ENCODE assay signal across 8 cellular contexts in genomic region chr19:52570005-52570861, GRCh38. TPM values are rescaled to one million over a fixed set of nuclear protein-coding genes. Genes with fewer than 3 reads are reported as not detected.
DNase-seq lines count a peak whose midpoint lies in the region; ATAC-seq, FAIRE-seq and TF ChIP-seq lines count a peak whose summit lies in the region.

TSS of gene ZNF701 (plus strand) at chr19:52570287. CDS start at chr19:52574148, 3,861 bp downstream.

- H3K4me1 ChIP-seq in ascending aorta = peaks cover 0 to 5% of the 10 kb centered on the region in 2 donors
- H3K4me1 ChIP-seq in right cardiac atrium (ENCODE audit: control insufficient read depth, insufficient read depth, low read length) = no peaks in the 10 kb centered on the region

- H3K27me3 Mint-ChIP-seq in T-helper 17 cell = no peaks in the 10 kb centered on the region

- DNase-seq in EH (ENCODE audit: low read depth) (peak; percentile 92), H54 (ENCODE audit: insufficient read length, low spot score) (peak; percentile 63), NCI-H1092 (lab: John Stamatoyannopoulos, UW) (peak; percentile 88), T-helper 17 cell (peak; percentile 86 to 95 (median 93)), ascending aorta (ENCODE audit: low spot score in 2 of 2) (peak; percentile 81 to 98), right cardiac atrium (peak; percentile 95 to 98 (median 98)), pulmonary artery endothelial cell (ENCODE audit: low read depth, low spot score) (peak; percentile 70), urothelium cell line (ENCODE audit: low spot score) (peak; percentile 45)

- TF ChIP-seq CTCF in ascending aorta (IDR thresholded peaks at IDR 0.05) = peak in 2 of 3 experiments; percentile 26 to 48

- ATAC-seq in T-helper 17 cell = peak; percentile 99
- ATAC-seq in right cardiac atrium = peak; percentile 100

- peak within 1 kb of the TSS; percentile 92 for H3K4me3 Mint-ChIP-seq in T-helper 17 cell

- H3K27ac ChIP-seq in ascending aorta (peak within 1 kb of the TSS; percentile 75 to 86), right cardiac atrium (ENCODE audit: low read length) (peak within 1 kb of the TSS; percentile 52)

- H3K36me3 Mint-ChIP-seq in T-helper 17 cell (ENCODE audit: low read depth) = peaks cover 10% of the 10 kb centered on the region

- H3K27ac Mint-ChIP-seq in T-helper 17 cell = peak within 1 kb of the TSS; percentile 92

- peak; percentile 93 for TF ChIP-seq POLR2A in H54 (IDR thresholded peaks at IDR 0.05; ENCODE audit: low read depth, low read length)

- H3K4me1 Mint-ChIP-seq in T-helper 17 cell = peaks cover 18% of the 10 kb centered on the region

- H3K9me3 ChIP-seq in T-helper 17 cell (ENCODE audit: control insufficient read depth, low read length, poor library complexity, severe bottlenecking) (peaks cover 11% of the 10 kb centered on the region), ascending aorta (peaks cover 0 to 9% of the 10 kb centered on the region in 2 donors), right cardiac atrium (ENCODE audit: control insufficient read depth, low read length) (no peaks in the 10 kb centered on the region)

- no peaks in the 10 kb centered on the region for H3K27me3 ChIP-seq in ascending aorta
- no peaks in the 10 kb centered on the region for H3K27me3 ChIP-seq in right cardiac atrium (ENCODE audit: control insufficient read depth, insufficient read depth)

- FAIRE-seq in H54 (lab: Jason Lieb, UNC) (peak; percentile 41), urothelium cell line (lab: Jason Lieb, UNC) (no peak)

- H3K4me3 ChIP-seq in ascending aorta (peak within 1 kb of the TSS; percentile 80 to 82), right cardiac atrium (ENCODE audit: low read length) (peak within 1 kb of the TSS; percentile 53)

- H3K36me3 ChIP-seq in ascending aorta = peaks cover 13 to 24% of the 10 kb centered on the region in 2 donors

- under 1% methylated on average over 57 of the region's 57 CpGs for WGBS in right cardiac atrium

- intact Hi-C loops in ascending aorta (cut with DNase I) (loop anchor here (1.0 to 2.0 kb wide), 6 partner anchors 31 to 372 kb away; partner anchors contain the start of genes ZNF611, ZNF808 and ZNF83), right cardiac atrium (cut with DNase I) (no loop called here)

RNA-seq across cellular contexts. Expression of gene ZNF701, which starts in this region (rescaled TPM):
- total RNA-seq in T-helper 17 cell = 10 to 100 TPM; 14.9 to 19.0 TPM
- 13.2 TPM for total RNA-seq in ascending aorta
- total RNA-seq in right cardiac atrium = 10 to 100 TPM; 16.2 to 19.7 (median 19.1) TPM
- 11.5 TPM for polyA plus RNA-seq in right cardiac atrium
- 10.0 and 14.9 TPM in 2 replicates for total RNA-seq in pulmonary artery endothelial cell

Comparison
In these comparisons a context has a peak if more than half of its experiments do, and no peak if none do; other contexts are left out.
1. Peak in every context shown above with its lines: DNase-seq, ATAC-seq, H3K4me3 ChIP-seq and H3K27ac ChIP-seq.
2. DNase-seq: peak in every context shown above with its lines; median percentile 98 in right cardiac atrium; 93 in T-helper 17 cell; 92 in EH; 90 in ascending aorta; 88 in NCI-H1092; 70 in pulmonary artery endothelial cell; 63 in H54; 45 in urothelium cell line.